Comparison of ENCODE assay signal across 6 cellular contexts in genomic region chr16:62277942-62278341, GRCh38.
"Had no signal": no experiment of that assay in that cellular context is flagged by ENCODE, and none has a peak within 500 bp of the region (broad histone marks: within the 10 kb centered on the region; RNA-seq: fewer than 3 reads in every experiment).

No MANE protein-coding gene starts in this region.

- H3K4me2 ChIP-seq: KMS-11 had no signal

- DNase-seq: Karpas-422, KBM-7, KG1 had no signal

- H3K27ac ChIP-seq: HL-60, KMS-11 had no signal

- H3K9ac ChIP-seq: KMS-11 had no signal

- FAIRE-seq: HTR-8/SVneo had no signal
